1 cellular context compared by ENCODE assay signal in the genomic region with DNA sequence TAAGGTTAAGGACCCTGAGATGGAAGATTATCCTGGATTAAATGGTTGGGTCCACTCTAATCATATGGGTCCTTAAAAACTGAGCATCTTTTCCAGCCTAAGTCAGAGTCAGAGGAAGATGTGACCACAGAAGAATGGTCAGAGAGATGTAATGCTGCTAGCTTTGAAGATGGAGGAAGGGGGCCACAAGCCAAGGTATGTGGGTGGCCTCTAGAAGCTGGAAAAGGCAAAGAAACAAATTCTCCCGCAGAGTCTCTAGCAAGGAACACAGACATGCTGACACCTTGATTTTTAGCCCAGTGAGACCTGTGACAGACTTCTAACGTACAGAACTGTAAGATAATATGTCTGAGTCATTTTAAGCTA.
A peak's percentile ranks its signal among the peaks of the same experiment; 100 is the strongest.
TF ChIP-seq lines count a peak whose summit lies in the region.

No MANE protein-coding gene starts in this region.

TF ChIP-seq in HEK293, 187 proteins besides CTCF, POLR2A, EP300 and RAD21 (continued from another document):
- TF ChIP-seq, protein P1, sequence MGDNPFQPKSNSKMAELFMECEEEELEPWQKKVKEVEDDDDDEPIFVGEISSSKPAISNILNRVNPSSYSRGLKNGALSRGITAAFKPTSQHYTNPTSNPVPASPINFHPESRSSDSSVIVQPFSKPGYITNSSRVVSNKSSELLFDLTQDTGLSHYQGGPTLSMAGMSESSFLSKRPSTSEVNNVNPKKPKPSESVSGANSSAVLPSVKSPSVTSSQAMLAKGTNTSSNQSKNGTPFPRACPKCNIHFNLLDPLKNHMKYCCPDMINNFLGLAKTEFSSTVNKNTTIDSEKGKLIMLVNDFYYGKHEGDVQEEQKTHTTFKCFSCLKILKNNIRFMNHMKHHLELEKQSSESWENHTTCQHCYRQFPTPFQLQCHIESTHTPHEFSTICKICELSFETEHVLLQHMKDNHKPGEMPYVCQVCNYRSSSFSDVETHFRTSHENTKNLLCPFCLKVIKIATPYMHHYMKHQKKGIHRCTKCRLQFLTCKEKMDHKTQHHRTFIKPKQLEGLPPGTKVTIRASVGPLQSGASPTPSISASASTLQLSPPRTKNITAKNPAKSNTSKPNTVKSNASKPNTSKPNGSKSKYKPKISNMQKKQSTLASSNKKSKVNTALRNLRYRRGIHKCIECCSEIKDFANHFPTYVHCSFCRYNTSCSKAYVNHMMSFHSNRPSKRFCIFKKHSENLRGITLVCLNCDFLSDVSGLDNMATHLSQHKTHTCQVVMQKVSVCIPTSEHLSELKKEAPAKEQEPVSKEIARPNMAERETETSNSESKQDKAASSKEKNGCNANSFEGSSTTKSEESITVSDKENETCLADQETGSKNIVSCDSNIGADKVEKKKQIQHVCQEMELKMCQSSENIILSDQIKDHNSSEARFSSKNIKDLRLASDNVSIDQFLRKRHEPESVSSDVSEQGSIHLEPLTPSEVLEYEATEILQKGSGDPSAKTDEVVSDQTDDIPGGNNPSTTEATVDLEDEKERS (tag by site-specific recombination; IDR thresholded peaks at IDR 0.05), result 0 out of 2 replicates have a peak, but pooled peaks have one; percentile 19
- TF ChIP-seq OSR2 (tag by site-specific recombination; IDR thresholded peaks at IDR 0.05) (no peak), TRIM28 (IDR thresholded peaks at IDR 0.05; ENCODE audit: borderline replicate concordance, low read length) (0 out of 2 replicates have a peak, but pooled peaks have one; percentile 29), ZNF549 (tag by site-specific recombination; IDR thresholded peaks at IDR 0.05) (no peak), GLI2 (tag by site-specific recombination; IDR thresholded peaks at IDR 0.05; ENCODE audit: borderline replicate concordance, low read depth) (no peak)
